Comparison of ENCODE assay signal across 18 cellular contexts in genomic region chr17:80637286-80637703, GRCh38.
DNase-seq lines count a peak whose midpoint lies in the region; ATAC-seq, FAIRE-seq and TF ChIP-seq lines count a peak whose summit lies in the region.
"Had no signal": no experiment of that assay in that cellular context is flagged by ENCODE, and none has a peak within 500 bp of the region (broad histone marks: within the 10 kb centered on the region; RNA-seq: fewer than 3 reads in every experiment).

No MANE protein-coding gene starts in this region.

- TF ChIP-seq RAD21 in HepG2 (CRISPR knock-in tag; IDR thresholded peaks at IDR 0.05), result no peak

- H2AFZ ChIP-seq in HepG2 (ENCODE audit: low read length), result no peak overlapping the region
- H2AFZ ChIP-seq: parathyroid adenoma had no signal

- TF ChIP-seq POLR2A in HepG2 (IDR thresholded peaks at IDR 0.05; ENCODE audit: insufficient read depth in 1 of 2, low read depth in 2 of 2, low read length in 2 of 2) (no peak), right lobe of liver (IDR thresholded peaks at IDR 0.05) (no peak)

- intact Hi-C loops in HepG2 (cut with micrococcal nuclease; ENCODE audit: unreplicated experiment), result no loop called here
- intact Hi-C loops in right lobe of liver (cut with DNase I), result no loop called here
- intact Hi-C loops in upper lobe of right lung (cut with DNase I), result no loop called here

- no peaks in the 10 kb centered on the region for H3K27me3 Mint-ChIP-seq in endodermal cell (ENCODE audit: insufficient read depth)

- TF ChIP-seq EP300 in HepG2 (IDR thresholded peaks at IDR 0.05; ENCODE audit: low read depth in 2 of 2, low read length in 2 of 2) (no peak), HepG2 (CRISPR knock-in tag; IDR thresholded peaks at IDR 0.05; ENCODE audit: borderline replicate concordance) (no peak)

- H3K9ac ChIP-seq in HepG2 (ENCODE audit: insufficient read depth, low read depth, low read length) (no peak overlapping the region), endodermal cell (ENCODE audit: extremely low read depth, low read length, poor library complexity, severe bottlenecking) (no peak overlapping the region)
- H3K9ac ChIP-seq: parathyroid adenoma had no signal

- H3K4me2 ChIP-seq in HepG2 (ENCODE audit: low read depth, low read length), result no peak overlapping the region

- FAIRE-seq in HepG2 (lab: Jason Lieb, UNC), result no peak
- FAIRE-seq: D721Med, endometrium, small intestine had no signal

- H3K27me3 ChIP-seq in HepG2 (ENCODE audit: control insufficient read depth in 1 of 2, insufficient read depth in 2 of 2, low read length in 2 of 2) (no peaks in the 10 kb centered on the region), right lobe of liver (no peaks in the 10 kb centered on the region), endodermal cell (ENCODE audit: control insufficient read depth, insufficient read depth, low read length, poor library complexity, severe bottlenecking) (no peaks in the 10 kb centered on the region), upper lobe of right lung (no peaks in the 10 kb centered on the region)
- H3K27me3 ChIP-seq: MG63, vagina had no signal

- peaks cover 14% of the 10 kb centered on the region; the same call in 1 of the 2 replicates for H4K20me1 ChIP-seq in HepG2 (ENCODE audit: insufficient read depth, low read length)

- H3K4me1 Mint-ChIP-seq in endodermal cell, result peaks cover 32% of the 10 kb centered on the region

- TF ChIP-seq CTCF in HepG2 (CRISPR knock-in tag; IDR thresholded peaks at IDR 0.05) (no peak), right lobe of liver (IDR thresholded peaks at IDR 0.05) (no peak), endodermal cell (conservative IDR thresholded peaks at IDR 0.05) (no peak), upper lobe of right lung (IDR thresholded peaks at IDR 0.05) (no peak)

- H3K4me3 ChIP-seq in HepG2 (replicated peaks in 1 of 3; ENCODE audit: insufficient read depth in 1 of 3, low read depth in 2 of 3, low read length in 3 of 3) (no peak overlapping the region), right lobe of liver (no peak overlapping the region), endodermal cell (ENCODE audit: low read length) (no peak overlapping the region), upper lobe of right lung (no peak overlapping the region)
- H3K4me3 ChIP-seq: MG63, vagina had no signal

- H3K36me3 ChIP-seq in HepG2 (replicated peaks in 1 of 2; ENCODE audit: control insufficient read depth in 1 of 2, insufficient read depth in 2 of 2, low read length in 2 of 2), result peaks cover 11 to 17% of the 10 kb centered on the region in 2 experiments; a peak in 3 of 5 replicates
- H3K36me3 ChIP-seq in right lobe of liver, result no peaks in the 10 kb centered on the region
- H3K36me3 ChIP-seq in endodermal cell (ENCODE audit: control insufficient read depth, insufficient read depth, low read length), result no peaks in the 10 kb centered on the region
- no peaks in the 10 kb centered on the region for H3K36me3 ChIP-seq in upper lobe of right lung
- H3K36me3 ChIP-seq: vagina had no signal

- peak overlapping the region; percentile 45 for H3K27ac Mint-ChIP-seq in endodermal cell
- H3K27ac Mint-ChIP-seq: mesothelial cell of epicardium had no signal

- no peak overlapping the region for H3K27ac ChIP-seq in HepG2 (ENCODE audit: extremely low read length, insufficient read depth, low read length)
- no peak overlapping the region for H3K27ac ChIP-seq in right lobe of liver
- H3K27ac ChIP-seq in endodermal cell (ENCODE audit: low read depth, low read length), result no peak overlapping the region
- no peak overlapping the region for H3K27ac ChIP-seq in upper lobe of right lung
- H3K27ac ChIP-seq: parathyroid adenoma, vagina had no signal

- no peak for ATAC-seq in HepG2
- no peak for ATAC-seq in right lobe of liver
- ATAC-seq in upper lobe of right lung, result peak; percentile 23
- no peak for ATAC-seq in GM18870 (IDR thresholded peaks at IDR 0.05; ENCODE audit: unreplicated experiment)
- ATAC-seq in GM21526 (IDR thresholded peaks at IDR 0.05; ENCODE audit: low FRiP score, unreplicated experiment), result no peak
- ATAC-seq: SK-N-SH treated with all-trans-retinoic acid at 6 μM for 48 hours had no signal

- peaks cover 18% of the 10 kb centered on the region for H3K4me1 ChIP-seq in HepG2 (ENCODE audit: insufficient read depth, low read length)
- no peaks in the 10 kb centered on the region for H3K4me1 ChIP-seq in right lobe of liver
- no peaks in the 10 kb centered on the region for H3K4me1 ChIP-seq in endodermal cell (ENCODE audit: control insufficient read depth, insufficient read depth, low read length)
- H3K4me1 ChIP-seq in upper lobe of right lung, result peaks cover 3% of the 10 kb centered on the region
- H3K4me1 ChIP-seq: parathyroid adenoma had no signal

- no peaks in the 10 kb centered on the region for H3K9me3 ChIP-seq in HepG2 (ENCODE audit: low read length)
- H3K9me3 ChIP-seq in right lobe of liver, result no peaks in the 10 kb centered on the region
- H3K9me3 ChIP-seq in endodermal cell (ENCODE audit: control insufficient read depth, low read length), result peaks cover 5% of the 10 kb centered on the region
- no peaks in the 10 kb centered on the region for H3K9me3 ChIP-seq in upper lobe of right lung
- H3K9me3 ChIP-seq: MG63, vagina had no signal

- in situ Hi-C loops in HepG2 (cut with HindIII; ENCODE audit: extremely low pct_ligation_motif_present, low pct_unique_long_range_greater_than_20kb), result no loop called here

- POLR2A ChIA-PET in HepG2 (lab: Yijun Ruan, JAX), result no interaction called here

- no peak overlapping the region for H3K4me3 Mint-ChIP-seq in endodermal cell
- H3K4me3 Mint-ChIP-seq: mesothelial cell of epicardium had no signal

- peaks cover under 1% of the 10 kb centered on the region for H3K36me3 Mint-ChIP-seq in endodermal cell (ENCODE audit: low read depth)

- no TSS peak for BruUV-seq in HepG2 (replicated peaks; lab: Mats Ljungman, UMichigan)

- peaks cover 3% of the 10 kb centered on the region for H3K9me3 Mint-ChIP-seq in endodermal cell
- H3K9me3 Mint-ChIP-seq: mesothelial cell of epicardium had no signal

- CTCF ChIA-PET in HepG2 (lab: Yijun Ruan, JAX; ENCODE audit: low intra/inter-chr PET ratio, low total read pairs), result no interaction called here

- WGBS in HepG2 (ENCODE audit: low lambda C conversion rate), result 95% methylated on average over 11 of the region's 13 CpGs
- 87% methylated on average over 9 of the region's 13 CpGs for WGBS in right lobe of liver (ENCODE audit: insufficient coverage, low coverage, low lambda C conversion rate, missing lambda C conversion rate)
- WGBS in endodermal cell (ENCODE audit: insufficient coverage in 1 of 2, insufficient read length in 1 of 2), 2 experiments, result 92 to 95% methylated on average over 12 to 13 of the region's 13 CpGs

- DNase-seq in HepG2 (ENCODE audit: low spot score) (no peak), right lobe of liver (no peak), NCI-H345 treated with DMSO at 0.1 percent for 48 hours (lab: John Stamatoyannopoulos, UW; ENCODE audit: unreplicated experiment) (peak; percentile 71), endodermal cell (peak; percentile 56), upper lobe of right lung (no peak), OCI-M2 (lab: John Stamatoyannopoulos, UW; ENCODE audit: unreplicated experiment) (no peak)
- DNase-seq: MG63; OCI-M1; small intestine; stimulated activated naive CD4-positive, alpha-beta T cell treated with Interleukin-2 at 50 U/mL for 16 hours had no signal

- H3K79me2 ChIP-seq in HepG2 (ENCODE audit: insufficient read depth, low read length), result peaks cover 53% of the 10 kb centered on the region

TF ChIP-seq in HepG2, 621 proteins besides CTCF, POLR2A, EP300 and RAD21:
- no peak for TF ChIP-seq MZF1 (CRISPR knock-in tag; IDR thresholded peaks at IDR 0.05; ENCODE audit: borderline replicate concordance)
- no peak for TF ChIP-seq ZNF879 (CRISPR knock-in tag; IDR thresholded peaks at IDR 0.05)
- peak; percentile 18 for TF ChIP-seq RBM22 (optimal IDR thresholded peaks at IDR 0.05; ENCODE audit: low read length)

Comparison
In these comparisons a context has a peak if more than half of its experiments do, and no peak if none do; other contexts are left out.
1. DNase-seq: peak in NCI-H345 treated with DMSO at 0.1 percent for 48 hours (single experiment) and endodermal cell (single experiment); none in HepG2 (single experiment), right lobe of liver (0 of 3), upper lobe of right lung (single experiment) and OCI-M2 (single experiment).